In the genomic region with DNA sequence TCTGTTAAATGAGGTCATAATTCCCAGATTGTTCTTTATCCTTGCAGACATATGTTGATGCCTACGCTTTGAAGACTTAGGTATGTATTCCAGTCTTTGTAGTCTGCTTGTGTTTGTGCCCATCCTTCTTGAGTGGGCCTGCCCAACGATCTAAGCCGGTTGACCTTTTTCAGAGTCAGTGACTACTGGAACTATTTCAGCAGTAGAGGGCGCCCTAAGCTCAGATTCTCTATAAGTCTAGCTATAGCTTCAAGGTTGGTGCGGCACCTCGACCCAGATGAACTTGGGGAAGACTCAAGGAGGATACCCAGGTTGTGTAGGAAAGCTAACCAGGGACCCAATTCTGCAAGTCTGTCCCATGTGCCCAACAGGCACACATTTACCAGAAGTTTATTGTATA, we compare ENCODE assay signal across 11 cellular contexts.
DNase-seq lines count a peak whose midpoint lies in the region; ATAC-seq and TF ChIP-seq lines count a peak whose summit lies in the region.
"Had no signal": no experiment of that assay in that cellular context is flagged by ENCODE, and none has a peak within 500 bp of the region (broad histone marks: within the 10 kb centered on the region; RNA-seq: fewer than 3 reads in every experiment).

No MANE protein-coding gene starts in this region.

- DNase-seq in AML-193 (lab: John Stamatoyannopoulos, UW) (peak; percentile 31 to 42), NT2/D1 (ENCODE audit: low read depth, low spot score) (peak; percentile 62), foreskin keratinocyte (peak in 1 of 2 donors; percentile 10)
- DNase-seq in activated effector memory CD4-positive, alpha-beta T cell treated with Interleukin-2 at 50 U/mL for 16 hours: no peak
- no peak for DNase-seq in activated T-cell treated with anti-CD3 and anti-CD28 coated beads, Interleukin-2, amount 50 U/mL, for 48 hours
- DNase-seq: head of caudate nucleus, NCI-H1092, nucleus accumbens had no signal

- no peaks in the 10 kb centered on the region for H3K36me3 ChIP-seq in NT2/D1 (ENCODE audit: insufficient read depth, insufficient read length, low read length)

- peak; percentile 44 for ATAC-seq in foreskin keratinocyte
- no peak for ATAC-seq in GM18868 (IDR thresholded peaks at IDR 0.05; ENCODE audit: unreplicated experiment)
- ATAC-seq in GM21529 (IDR thresholded peaks at IDR 0.05; ENCODE audit: unreplicated experiment): no peak

- H3K27me3 ChIP-seq in NT2/D1 (ENCODE audit: insufficient read depth, insufficient read length) (no peaks in the 10 kb centered on the region), foreskin keratinocyte (no peaks in the 10 kb centered on the region)

- peaks cover 9% of the 10 kb centered on the region; the same call in 1 of the 2 replicates for H3K9me3 ChIP-seq in NT2/D1 (ENCODE audit: insufficient read depth, low read length)

- H3K27ac ChIP-seq in foreskin keratinocyte: no peak overlapping the region

- TF ChIP-seq CTCF in GM12872 (IDR thresholded peaks at IDR 0.05; ENCODE audit: insufficient read depth, low read depth, low read length) (peak; percentile 34; the same call in 1 of the 3 replicates), foreskin keratinocyte (conservative IDR thresholded peaks at IDR 0.05) (peak; percentile 50)

- H3K4me1 ChIP-seq in NT2/D1 (ENCODE audit: insufficient read depth, insufficient read length) (no peaks in the 10 kb centered on the region), foreskin keratinocyte (no peaks in the 10 kb centered on the region)

- no peak overlapping the region for H3K4me3 ChIP-seq in NT2/D1 (ENCODE audit: insufficient read length, low read depth)

- H3K9ac ChIP-seq in NT2/D1 (ENCODE audit: insufficient read length, low read depth): no peak overlapping the region

Comparison
In these comparisons a context has a peak if more than half of its experiments do, and no peak if none do; other contexts are left out.
1. DNase-seq: peak in AML-193 (2 of 2) and NT2/D1 (single experiment); none in activated effector memory CD4-positive, alpha-beta T cell treated with Interleukin-2 at 50 U/mL for 16 hours (single experiment) and activated T-cell treated with anti-CD3 and anti-CD28 coated beads, Interleukin-2, amount 50 U/mL, for 48 hours (0 of 2).